Comparison of ENCODE assay signal across 8 cellular contexts in genomic region chr3:39406368-39407258, GRCh38. TPM values are rescaled to one million over a fixed set of nuclear protein-coding genes. Genes with fewer than 3 reads are reported as not detected.
DNase-seq lines count a peak whose midpoint lies in the region; TF ChIP-seq lines count a peak whose summit lies in the region.

RPSA (plus strand) TSS chr3:39406720; CDS start chr3:39407654, 934 bp downstream.

- peak within 1 kb of the TSS; percentile 81 for H3K27ac ChIP-seq in GM23248
- peak within 1 kb of the TSS; percentile 86 to 89 (median 88) for H3K27ac ChIP-seq in esophagus squamous epithelium

- peak within 1 kb of the TSS; percentile 81 for H3K4me2 ChIP-seq in GM23248 (ENCODE audit: unreplicated experiment)

- peak within 1 kb of the TSS; percentile 95 for H3K9ac ChIP-seq in GM23248

- H3F3A ChIP-seq in GM23248 (ENCODE audit: insufficient read depth), result peaks cover 42% of the 10 kb centered on the region

- DNase-seq in EH (ENCODE audit: low read depth) (peak; percentile 97), GM23248 (peak; percentile 99), Kasumi-1 (lab: John Stamatoyannopoulos, UW) (peak; percentile 98 to 99), RKO (ENCODE audit: low spot score) (peak; percentile 98), activated T-helper 1 cell treated with Interleukin-2 at 50 U/mL for 16 hours (ENCODE audit: low read depth) (peak; percentile 94), esophagus squamous epithelium (lab: John Stamatoyannopoulos, UW) (peak; percentile 78), myocyte (ENCODE audit: low read depth) (peak; percentile 97)
- DNase-seq in stimulated activated CD8-positive, alpha-beta memory T cell treated with anti-CD3 and anti-CD28 coated beads, Interleukin-7, amount 100 ng/mL, for 48 hours (ENCODE audit: extremely low read depth in 1 of 2, low read depth in 1 of 2), result peak; percentile 93 to 96

- H3K4me1 ChIP-seq in GM23248 (ENCODE audit: insufficient read depth), result peaks cover 27% of the 10 kb centered on the region
- peaks cover 6 to 52% (median 28%) of the 10 kb centered on the region in 3 donors for H3K4me1 ChIP-seq in esophagus squamous epithelium

- 1 to 2% methylated on average over 49 to 55 of the region's 63 CpGs for WGBS in GM23248 (ENCODE audit: low coverage in 1 of 2, low lambda C conversion rate in 2 of 2, missing lambda C conversion rate in 2 of 2), 2 experiments
- 0 to 2% methylated on average over 9 to 36 of the region's 63 CpGs for WGBS in esophagus squamous epithelium, 2 donors

- H3K36me3 ChIP-seq in GM23248 (ENCODE audit: low read depth) (peaks cover 35% of the 10 kb centered on the region), esophagus squamous epithelium (peaks cover 13 to 36% (median 22%) of the 10 kb centered on the region in 3 donors)

- H3K27me3 ChIP-seq in GM23248 (replicated peaks; ENCODE audit: insufficient read depth) (no peaks in the 10 kb centered on the region), esophagus squamous epithelium (no peaks in the 10 kb centered on the region)

- intact Hi-C loops in esophagus squamous epithelium (cut with DNase I), result no loop called here

- no peaks in the 10 kb centered on the region for H3K9me3 ChIP-seq in GM23248 (ENCODE audit: low read depth)
- no peaks in the 10 kb centered on the region for H3K9me3 ChIP-seq in esophagus squamous epithelium

- H2AFZ ChIP-seq in GM23248, result peak within 1 kb of the TSS; percentile 87

- peaks cover 41% of the 10 kb centered on the region for H3K79me2 ChIP-seq in GM23248 (ENCODE audit: insufficient read depth)

- TF ChIP-seq CTCF in esophagus squamous epithelium (IDR thresholded peaks at IDR 0.05), result peak in 5 of 6 experiments; percentile 9 to 49 (median 38)

- H3K4me3 ChIP-seq in GM23248 (peak within 1 kb of the TSS; percentile 86), esophagus squamous epithelium (peak within 1 kb of the TSS; percentile 61 to 94 (median 70))

- peaks cover 7% of the 10 kb centered on the region; the same call in 1 of the 2 replicates for H4K20me1 ChIP-seq in GM23248 (ENCODE audit: insufficient read depth)

- in situ Hi-C loops in GM23248 (cut with MboI), result no loop called here

- H3K9me2 ChIP-seq in GM23248 (ENCODE audit: insufficient read depth), result no peaks in the 10 kb centered on the region

- TF ChIP-seq POLR2A in esophagus squamous epithelium (IDR thresholded peaks at IDR 0.05), result peak in 3 of 4 donors; percentile 89 to 96 (median 95)

RNA-seq across cellular contexts. Expression of gene RPSA, which starts in this region (rescaled TPM):
- 1,561 and 1,590 TPM in 2 replicates for total RNA-seq in GM23248 (2014; rRNA removed; shearing (Covaris generic))
- 406 and 418 TPM in 2 replicates for polyA plus RNA-seq in GM23248 (2016; fragmentation: Nextera tagmentation; extraction: Ambion mirVana)
- total RNA-seq in esophagus squamous epithelium (1,000 to 10,000 TPM in 3 of 4 donors, 100 to 1,000 TPM in 1; 868 to 1,955 (median 1,497) TPM), myocyte (953 and 1,060 TPM in 2 replicates)
- polyA plus RNA-seq in myocyte (2012), result 957 TPM

Comparison
In these comparisons a context has a peak if more than half of its experiments do, and no peak if none do; other contexts are left out.
1. Peak in every context shown above with its lines: DNase-seq, H3K4me3 ChIP-seq and H3K27ac ChIP-seq.